8 cellular contexts compared by ENCODE assay signal in the genomic region with DNA sequence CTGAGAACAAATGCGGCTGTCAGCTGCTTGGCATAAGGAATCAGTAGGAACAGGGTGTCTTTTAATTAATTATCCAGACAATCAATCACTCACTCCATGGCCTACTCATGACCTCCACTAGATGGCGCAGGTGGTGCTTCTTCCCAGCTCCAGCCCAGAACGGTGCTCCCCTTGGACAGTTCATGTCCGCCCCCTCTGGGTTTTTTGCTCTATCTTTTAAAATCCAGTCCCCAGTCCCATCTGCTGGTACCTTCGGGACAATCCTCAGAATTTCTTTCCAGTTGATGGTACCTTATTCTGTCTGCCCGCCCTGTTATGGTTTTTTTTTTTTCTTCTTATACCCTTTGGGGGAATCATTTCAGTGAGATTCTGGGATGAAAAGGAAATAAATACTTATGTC.
DNase-seq lines count a peak whose midpoint lies in the region; ATAC-seq and TF ChIP-seq lines count a peak whose summit lies in the region.

No MANE protein-coding gene starts in this region.

- peak; percentile 78 for ATAC-seq in GM18907 (IDR thresholded peaks at IDR 0.05; ENCODE audit: unreplicated experiment)
- ATAC-seq in HG03342 (IDR thresholded peaks at IDR 0.05; ENCODE audit: unreplicated experiment) = peak; percentile 80
- peak; percentile 72 for ATAC-seq in activated CD8-positive, alpha-beta T cell treated with anti-CD3 and anti-CD28 coated beads, Interleukin-2, amount 10 ng/mL, durations not matched to agents 7 days and 5 days
- no peak for ATAC-seq in HG03025 (IDR thresholded peaks at IDR 0.05; ENCODE audit: low FRiP score, unreplicated experiment)

- CTCF ChIA-PET in activated CD8-positive, alpha-beta T cell treated with anti-CD3 and anti-CD28 coated beads, Interleukin-2, amount 10 ng/mL, durations not matched to agents 7 days and 5 days (lab: Charles Lee) = interaction anchor here (0.8 to 2.3 kb wide), 13 partner anchors 10 to 732 kb away, joined by 3 to 30 read pairs (median 3); no protein-coding TSS in a partner anchor

- no peak overlapping the region for H3K27ac Mint-ChIP-seq in activated CD8-positive, alpha-beta T cell treated with anti-CD3 and anti-CD28 coated beads, Interleukin-2, amount 10 ng/mL, durations not matched to agents 7 days and 5 days

- H3K36me3 ChIP-seq in neutrophil = no peaks in the 10 kb centered on the region

- DNase-seq in AML-193 (lab: John Stamatoyannopoulos, UW) (peak; percentile 20 to 40), NCI-H69 (lab: John Stamatoyannopoulos, UW) (peak; percentile 38), fibroblast of mammary gland (ENCODE audit: low read depth) (peak; percentile 51)
- DNase-seq in activated CD8-positive, alpha-beta T cell treated with anti-CD3 and anti-CD28 coated beads, Interleukin-2, amount 10 ng/mL, durations not matched to agents 7 days and 5 days = peak; percentile 56

- H3K36me3 Mint-ChIP-seq in activated CD8-positive, alpha-beta T cell treated with anti-CD3 and anti-CD28 coated beads, Interleukin-2, amount 10 ng/mL, durations not matched to agents 7 days and 5 days (ENCODE audit: low read depth) = no peaks in the 10 kb centered on the region

- POLR2A ChIA-PET in activated CD8-positive, alpha-beta T cell treated with anti-CD3 and anti-CD28 coated beads, Interleukin-2, amount 10 ng/mL, durations not matched to agents 7 days and 5 days (lab: Charles Lee) = no interaction called here

- H3K9me3 Mint-ChIP-seq in activated CD8-positive, alpha-beta T cell treated with anti-CD3 and anti-CD28 coated beads, Interleukin-2, amount 10 ng/mL, durations not matched to agents 7 days and 5 days (ENCODE audit: insufficient read depth) = no peaks in the 10 kb centered on the region

- no peaks in the 10 kb centered on the region for H3K9me3 ChIP-seq in neutrophil

- H3K27ac ChIP-seq in neutrophil = no peak overlapping the region

- H3K4me3 Mint-ChIP-seq in activated CD8-positive, alpha-beta T cell treated with anti-CD3 and anti-CD28 coated beads, Interleukin-2, amount 10 ng/mL, durations not matched to agents 7 days and 5 days = no peak overlapping the region

- H3K4me1 ChIP-seq in neutrophil (ENCODE audit: control insufficient read depth in 1 of 2, insufficient read depth in 1 of 2, low read depth in 1 of 2, low read length in 1 of 2) = peaks cover under 1 to 3% of the 10 kb centered on the region in 2 experiments

- no peaks in the 10 kb centered on the region for H3K27me3 Mint-ChIP-seq in activated CD8-positive, alpha-beta T cell treated with anti-CD3 and anti-CD28 coated beads, Interleukin-2, amount 10 ng/mL, durations not matched to agents 7 days and 5 days (ENCODE audit: low read depth)

- peaks cover under 1% of the 10 kb centered on the region for H3K4me1 Mint-ChIP-seq in activated CD8-positive, alpha-beta T cell treated with anti-CD3 and anti-CD28 coated beads, Interleukin-2, amount 10 ng/mL, durations not matched to agents 7 days and 5 days (ENCODE audit: low read depth)

- H3K4me3 ChIP-seq in fibroblast of mammary gland (ENCODE audit: control insufficient read depth, low read depth, low read length) (no peak overlapping the region), neutrophil (ENCODE audit: low read depth in 1 of 2, low read length in 1 of 2) (no peak overlapping the region)

- TF ChIP-seq CTCF in fibroblast of mammary gland (conservative IDR thresholded peaks at IDR 0.05; ENCODE audit: control insufficient read depth, insufficient read depth, low read depth, low read length) = peak; percentile 87
- TF ChIP-seq CTCF in neutrophil (IDR thresholded peaks at IDR 0.05) = peak; percentile 59

- H3K27me3 ChIP-seq in neutrophil = no peaks in the 10 kb centered on the region
